Comparison of ENCODE assay signal across 1 cellular context in the genomic region with DNA sequence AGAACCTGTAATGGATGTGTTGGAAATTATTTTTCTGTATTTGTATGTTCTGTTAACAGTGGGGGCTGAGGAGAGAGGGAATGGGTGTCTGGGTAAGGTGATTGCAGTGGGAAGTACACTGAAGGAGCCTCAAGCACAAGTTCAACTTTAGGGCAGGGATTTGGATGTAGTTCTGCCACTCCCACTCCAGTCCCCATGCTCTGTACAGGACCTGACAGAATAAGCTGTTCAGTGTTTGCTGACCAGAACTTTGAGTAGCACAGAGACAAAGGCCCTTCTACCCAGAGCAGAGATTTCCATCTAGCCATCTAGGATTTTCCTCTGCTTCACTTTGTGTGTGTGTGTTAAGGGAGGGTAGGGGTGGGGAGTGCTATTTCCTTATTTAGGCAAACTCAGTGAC.
TF ChIP-seq lines count a peak whose summit lies in the region.

No MANE protein-coding gene starts in this region.

TF ChIP-seq in K562, 482 proteins besides CTCF, POLR2A, EP300 and RAD21 (continued from another document):
- TF ChIP-seq CXXC5 (CRISPR knock-in tag; IDR thresholded peaks at IDR 0.05) (0 out of 2 replicates have a peak, but pooled peaks have one; percentile 15), MAZ (CRISPR knock-in tag; conservative IDR thresholded peaks at IDR 0.05 in 1 of 2, IDR thresholded peaks at IDR 0.05 in 1 of 2) (0 out of 4 replicates have a peak, but pooled peaks of 1 of the 2 experiments have one; percentile 33), DNMT1 (IDR thresholded peaks at IDR 0.05) (no peak), DMBX1 (CRISPR knock-in tag; IDR thresholded peaks at IDR 0.05; ENCODE audit: borderline replicate concordance) (peak; percentile 35; the same call in 1 of the 2 replicates), KDM1A (IDR thresholded peaks at IDR 0.05) (peak in 1 of 2 experiments; percentile 34; a peak in 2 of 4 replicates), RBFOX2 (IDR thresholded peaks at IDR 0.05; ENCODE audit: low read depth, low read length) (0 out of 2 replicates have a peak, but pooled peaks have one; percentile 26), PTBP1 (IDR thresholded peaks at IDR 0.05; ENCODE audit: low read depth, low read length) (no peak)
- TF ChIP-seq, protein P1, sequence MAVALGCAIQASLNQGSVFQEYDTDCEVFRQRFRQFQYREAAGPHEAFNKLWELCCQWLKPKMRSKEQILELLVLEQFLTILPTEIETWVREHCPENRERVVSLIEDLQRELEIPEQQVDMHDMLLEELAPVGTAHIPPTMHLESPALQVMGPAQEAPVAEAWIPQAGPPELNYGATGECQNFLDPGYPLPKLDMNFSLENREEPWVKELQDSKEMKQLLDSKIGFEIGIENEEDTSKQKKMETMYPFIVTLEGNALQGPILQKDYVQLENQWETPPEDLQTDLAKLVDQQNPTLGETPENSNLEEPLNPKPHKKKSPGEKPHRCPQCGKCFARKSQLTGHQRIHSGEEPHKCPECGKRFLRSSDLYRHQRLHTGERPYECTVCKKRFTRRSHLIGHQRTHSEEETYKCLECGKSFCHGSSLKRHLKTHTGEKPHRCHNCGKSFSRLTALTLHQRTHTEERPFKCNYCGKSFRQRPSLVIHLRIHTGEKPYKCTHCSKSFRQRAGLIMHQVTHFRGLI (CRISPR knock-in tag; IDR thresholded peaks at IDR 0.05), result no peak
- TF ChIP-seq, protein P2, sequence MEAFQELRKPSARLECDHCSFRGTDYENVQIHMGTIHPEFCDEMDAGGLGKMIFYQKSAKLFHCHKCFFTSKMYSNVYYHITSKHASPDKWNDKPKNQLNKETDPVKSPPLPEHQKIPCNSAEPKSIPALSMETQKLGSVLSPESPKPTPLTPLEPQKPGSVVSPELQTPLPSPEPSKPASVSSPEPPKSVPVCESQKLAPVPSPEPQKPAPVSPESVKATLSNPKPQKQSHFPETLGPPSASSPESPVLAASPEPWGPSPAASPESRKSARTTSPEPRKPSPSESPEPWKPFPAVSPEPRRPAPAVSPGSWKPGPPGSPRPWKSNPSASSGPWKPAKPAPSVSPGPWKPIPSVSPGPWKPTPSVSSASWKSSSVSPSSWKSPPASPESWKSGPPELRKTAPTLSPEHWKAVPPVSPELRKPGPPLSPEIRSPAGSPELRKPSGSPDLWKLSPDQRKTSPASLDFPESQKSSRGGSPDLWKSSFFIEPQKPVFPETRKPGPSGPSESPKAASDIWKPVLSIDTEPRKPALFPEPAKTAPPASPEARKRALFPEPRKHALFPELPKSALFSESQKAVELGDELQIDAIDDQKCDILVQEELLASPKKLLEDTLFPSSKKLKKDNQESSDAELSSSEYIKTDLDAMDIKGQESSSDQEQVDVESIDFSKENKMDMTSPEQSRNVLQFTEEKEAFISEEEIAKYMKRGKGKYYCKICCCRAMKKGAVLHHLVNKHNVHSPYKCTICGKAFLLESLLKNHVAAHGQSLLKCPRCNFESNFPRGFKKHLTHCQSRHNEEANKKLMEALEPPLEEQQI (IDR thresholded peaks at IDR 0.05), result no peak
- TF ChIP-seq, protein P3, sequence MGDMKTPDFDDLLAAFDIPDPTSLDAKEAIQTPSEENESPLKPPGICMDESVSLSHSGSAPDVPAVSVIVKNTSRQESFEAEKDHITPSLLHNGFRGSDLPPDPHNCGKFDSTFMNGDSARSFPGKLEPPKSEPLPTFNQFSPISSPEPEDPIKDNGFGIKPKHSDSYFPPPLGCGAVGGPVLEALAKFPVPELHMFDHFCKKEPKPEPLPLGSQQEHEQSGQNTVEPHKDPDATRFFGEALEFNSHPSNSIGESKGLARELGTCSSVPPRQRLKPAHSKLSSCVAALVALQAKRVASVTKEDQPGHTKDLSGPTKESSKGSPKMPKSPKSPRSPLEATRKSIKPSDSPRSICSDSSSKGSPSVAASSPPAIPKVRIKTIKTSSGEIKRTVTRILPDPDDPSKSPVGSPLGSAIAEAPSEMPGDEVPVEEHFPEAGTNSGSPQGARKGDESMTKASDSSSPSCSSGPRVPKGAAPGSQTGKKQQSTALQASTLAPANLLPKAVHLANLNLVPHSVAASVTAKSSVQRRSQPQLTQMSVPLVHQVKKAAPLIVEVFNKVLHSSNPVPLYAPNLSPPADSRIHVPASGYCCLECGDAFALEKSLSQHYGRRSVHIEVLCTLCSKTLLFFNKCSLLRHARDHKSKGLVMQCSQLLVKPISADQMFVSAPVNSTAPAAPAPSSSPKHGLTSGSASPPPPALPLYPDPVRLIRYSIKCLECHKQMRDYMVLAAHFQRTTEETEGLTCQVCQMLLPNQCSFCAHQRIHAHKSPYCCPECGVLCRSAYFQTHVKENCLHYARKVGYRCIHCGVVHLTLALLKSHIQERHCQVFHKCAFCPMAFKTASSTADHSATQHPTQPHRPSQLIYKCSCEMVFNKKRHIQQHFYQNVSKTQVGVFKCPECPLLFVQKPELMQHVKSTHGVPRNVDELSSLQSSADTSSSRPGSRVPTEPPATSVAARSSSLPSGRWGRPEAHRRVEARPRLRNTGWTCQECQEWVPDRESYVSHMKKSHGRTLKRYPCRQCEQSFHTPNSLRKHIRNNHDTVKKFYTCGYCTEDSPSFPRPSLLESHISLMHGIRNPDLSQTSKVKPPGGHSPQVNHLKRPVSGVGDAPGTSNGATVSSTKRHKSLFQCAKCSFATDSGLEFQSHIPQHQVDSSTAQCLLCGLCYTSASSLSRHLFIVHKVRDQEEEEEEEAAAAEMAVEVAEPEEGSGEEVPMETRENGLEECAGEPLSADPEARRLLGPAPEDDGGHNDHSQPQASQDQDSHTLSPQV (IDR thresholded peaks at IDR 0.05), result peak; percentile 79
TF ChIP-seq in K562: peak in this region for 8.
